Comparison of ENCODE assay signal across 25 cellular contexts in genomic region chr12:85147331-85147730, GRCh38.
"Had no signal": no experiment of that assay in that cellular context is flagged by ENCODE, and none has a peak within 500 bp of the region (broad histone marks: within the 10 kb centered on the region; RNA-seq: fewer than 3 reads in every experiment).

No MANE protein-coding gene starts in this region.

- ATAC-seq: activated CD8-positive, alpha-beta memory T cell treated with anti-CD3 and anti-CD28 coated beads, Interleukin-2, amount 10 ng/mL, durations not matched to agents 7 days and 5 days; T-cell had no signal

- H3K27ac ChIP-seq: breast epithelium, colonic mucosa, PC-9, SK-N-MC had no signal

- H3K4me3 ChIP-seq: breast epithelium, colonic mucosa, PC-9, SK-N-MC had no signal

- H3K9me3 ChIP-seq: breast epithelium, colonic mucosa had no signal

- FAIRE-seq: TTC549 had no signal

- H3K36me3 ChIP-seq: breast epithelium, colonic mucosa had no signal

- H3K27me3 ChIP-seq: breast epithelium, colonic mucosa had no signal

- DNase-seq: activated B cell treated with CpG ODN at 0.5 μM for 24 hours; activated CD4-positive, alpha-beta T cell treated with anti-CD3 and anti-CD28 coated beads for 1 hour; activated CD4-positive, alpha-beta T cell treated with anti-CD3 and anti-CD28 coated beads, Interleukin-2, amount 10 ng/mL, durations not matched to agents 24 days and 14 days; activated CD4-positive, alpha-beta T cell treated with anti-CD3 and anti-CD28 coated beads, Interleukin-2, amount 50 U/mL, for 48 hours; activated CD8-positive, alpha-beta memory T cell treated with anti-CD3 and anti-CD28 coated beads, Interleukin-2, amount 10 ng/mL, durations not matched to agents 7 days and 5 days; activated effector memory CD4-positive, alpha-beta T cell treated with Interleukin-2 at 50 U/mL for 16 hours; activated naive CD4-positive, alpha-beta T cell; activated T-cell treated with anti-CD3 and anti-CD28 coated beads, Interleukin-2, amount 50 U/mL, for 24 hours; aorta; caudate nucleus; colonic mucosa; dermis blood vessel endothelial cell; MM.1S; NCI-H1694; NCI-H2029 treated with DMSO at 0.1 percent for 48 hours; NCI-H510A; NCI-H774; PC-9; SIG-M5; T-cell; T-helper 2 cell; T1000 had no signal

- H3K4me1 ChIP-seq: breast epithelium, colonic mucosa had no signal
